Comparison of ENCODE assay signal across 8 cellular contexts in the genomic region with DNA sequence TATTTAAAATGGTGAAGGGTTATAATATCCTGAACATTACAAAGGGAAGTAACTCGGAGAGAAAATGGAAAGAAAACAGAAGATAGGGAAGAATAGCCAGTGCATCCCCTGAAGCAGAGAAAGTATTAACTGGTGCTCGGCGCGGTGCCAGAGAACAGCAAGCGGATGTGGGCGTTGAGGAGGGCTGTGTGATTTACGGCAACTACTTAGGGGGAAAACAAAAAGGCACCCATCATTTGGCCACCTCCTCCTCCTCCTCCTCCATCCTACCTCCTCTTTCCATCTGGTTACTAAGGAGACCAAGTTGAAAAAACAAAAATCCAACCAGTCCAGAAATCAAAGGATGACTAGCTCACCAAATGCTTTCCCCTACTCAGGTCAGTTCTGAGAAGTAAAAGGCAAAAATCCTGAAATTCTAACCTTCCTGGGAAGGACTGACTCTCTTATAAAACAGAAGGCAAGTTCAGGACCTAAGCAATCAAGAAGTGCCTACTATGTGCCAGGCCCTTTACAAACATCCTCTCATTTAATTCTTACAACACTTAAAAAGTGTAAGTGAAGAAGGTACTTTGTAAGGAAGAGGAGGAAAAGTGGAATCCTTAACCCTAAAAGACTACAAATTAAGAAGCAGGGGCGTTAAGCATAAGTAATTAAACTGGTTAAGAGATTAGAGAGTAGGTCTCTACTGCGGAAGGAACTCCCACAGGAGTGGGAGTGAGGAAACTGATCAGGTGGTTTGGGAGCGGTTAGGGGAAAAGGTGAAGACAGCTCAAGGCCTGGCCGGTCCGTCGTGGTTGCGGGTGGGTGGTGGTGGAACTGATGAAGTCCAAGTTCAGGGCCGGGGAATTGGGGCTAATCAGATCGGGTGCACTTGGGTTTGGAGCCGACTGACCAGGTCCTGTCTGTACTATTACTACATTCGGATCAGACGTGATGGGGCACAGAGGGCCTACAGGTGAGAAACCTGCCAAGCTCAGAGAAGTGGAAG. TPM values are rescaled to one million over a fixed set of nuclear protein-coding genes. Genes with fewer than 3 reads are reported as not detected.
DNase-seq lines count a peak whose midpoint lies in the region; ATAC-seq and TF ChIP-seq lines count a peak whose summit lies in the region.

No MANE protein-coding gene starts in this region.

- in situ Hi-C loops in ACHN (cut with HindIII; ENCODE audit: low pct_ligation_motif_present, low pct_unique_long_range_greater_than_20kb, low sequenced_read_pairs): no loop called here

- no peaks in the 10 kb centered on the region for H3K27me3 ChIP-seq in stomach

- no peak for TF ChIP-seq POLR2A in lower leg skin (IDR thresholded peaks at IDR 0.05)
- no peak for TF ChIP-seq POLR2A in stomach (IDR thresholded peaks at IDR 0.05)

- ATAC-seq in HG03571 (IDR thresholded peaks at IDR 0.05; ENCODE audit: unreplicated experiment) (peak; percentile 10), HG03025 (IDR thresholded peaks at IDR 0.05; ENCODE audit: low FRiP score, unreplicated experiment) (no peak)

- H3K9me3 ChIP-seq in SK-N-MC (ENCODE audit: low read depth, low read length): no peaks in the 10 kb centered on the region
- no peaks in the 10 kb centered on the region for H3K9me3 ChIP-seq in stomach

- DNase-seq in DMS79 treated with DMSO at 0.1 percent for 48 hours (lab: John Stamatoyannopoulos, UW) (peak; percentile 58), SK-N-MC (ENCODE audit: low read depth, low spot score) (peak; percentile 24), cerebellum (ENCODE audit: low spot score) (peak; percentile 10), lower leg skin (ENCODE audit: low spot score in 2 of 2) (peak in 1 of 2 donors; percentile 17), stomach (no peak), ACHN (no peak)

- H3K9ac ChIP-seq in SK-N-MC (ENCODE audit: insufficient read length): peak overlapping the region; percentile 77

- no peak overlapping the region for H3K27ac ChIP-seq in SK-N-MC
- peak overlapping the region in 3 of 5 donors; percentile 71 to 85 (median 84) for H3K27ac ChIP-seq in stomach

- H3K36me3 ChIP-seq in SK-N-MC (ENCODE audit: insufficient read depth, low read length) (peaks cover 23% of the 10 kb centered on the region), stomach (peaks cover 0 to 37% (median 24%) of the 10 kb centered on the region in 4 donors)

- H3K4me3 ChIP-seq in SK-N-MC: peak overlapping the region; percentile 83
- H3K4me3 ChIP-seq in lower leg skin (ENCODE audit: low read depth, poor library complexity, severe bottlenecking): peak overlapping the region; percentile 52
- H3K4me3 ChIP-seq in stomach: peak overlapping the region; percentile 77 to 99 (median 88)

- TF ChIP-seq CTCF in lower leg skin (IDR thresholded peaks at IDR 0.05) (no peak), stomach (IDR thresholded peaks at IDR 0.05) (no peak)

- intact Hi-C loops in lower leg skin (cut with DNase I; ENCODE audit: low total_unique reads): no loop called here
- intact Hi-C loops in stomach (cut with DNase I; ENCODE audit: low total_unique reads): no loop called here

- no peak for TF ChIP-seq EP300 in stomach (IDR thresholded peaks at IDR 0.05)

- H3K4me1 ChIP-seq in stomach: peaks cover 13 to 52% (median 31%) of the 10 kb centered on the region in 4 donors

- WGBS in lower leg skin, 2 donors: 8 to 11% methylated on average over 19 of the region's 19 CpGs
- 25 to 28% (median 26%) methylated on average over 19 of the region's 19 CpGs for WGBS in stomach, 5 donors

RNA-seq across cellular contexts. Expression of a gene that starts 1.0 kb away (rescaled TPM):
- total RNA-seq in cerebellum (14.7 TPM), lower leg skin (10 to 100 TPM; 15.4 to 20.3 (median 16.5) TPM), stomach (10 to 100 TPM in 3 of 5 donors, 1 to 10 TPM in 1, under 1 TPM in 1; 0.87 to 21.9 (median 10.8) TPM)
- polyA plus RNA-seq in stomach: 10 to 100 TPM; 12.5 to 13.1 (median 12.8) TPM

Comparison
In these comparisons a context has a peak if more than half of its experiments do, and no peak if none do; other contexts are left out.
1. DNase-seq: peak in DMS79 treated with DMSO at 0.1 percent for 48 hours (single experiment), SK-N-MC (single experiment) and cerebellum (single experiment); none in stomach (single experiment) and ACHN (single experiment).
2. Peak in every context shown above with its lines, with median percentiles within 50 percentile points of each other: H3K4me3 ChIP-seq.